Comparison of ENCODE assay signal across 23 cellular contexts in genomic region chr1:36764796-36765195, GRCh38.
DNase-seq lines count a peak whose midpoint lies in the region.
"Had no signal": no experiment of that assay in that cellular context is flagged by ENCODE, and none has a peak within 500 bp of the region (broad histone marks: within the 10 kb centered on the region; RNA-seq: fewer than 3 reads in every experiment).

No MANE protein-coding gene starts in this region.

- DNase-seq in NCI-H2081 (lab: John Stamatoyannopoulos, UW) (peak; percentile 22 to 44), NCI-H2081 treated with DMSO at 0.1 percent for 48 hours (lab: John Stamatoyannopoulos, UW) (no peak), NCI-H1694 treated with DMSO at 0.1 percent for 48 hours (lab: John Stamatoyannopoulos, UW) (peak; percentile 71), NCI-H82 treated with DMSO at 0.1 percent for 48 hours (lab: John Stamatoyannopoulos, UW; ENCODE audit: unreplicated experiment) (peak; percentile 100), mesenteric fat pad (ENCODE audit: low spot score) (peak; percentile 43), HK-2 (ENCODE audit: unreplicated experiment) (no peak), midbrain (lab: John Stamatoyannopoulos, UW) (no peak), putamen (ENCODE audit: low spot score) (no peak)
- DNase-seq: activated CD4-positive, alpha-beta T cell treated with anti-CD3 and anti-CD28 coated beads, Interleukin-2, amount 10 ng/mL, durations not matched to agents 7 days and 5 days; activated gamma-delta T cell; activated T-cell treated with anti-CD3 and anti-CD28 coated beads, Interleukin-2, amount 50 U/mL, for 24 hours; cortex of kidney; esophagus squamous epithelium; foreskin melanocyte; left colon; naive B cell; NCI-H1417 treated with DMSO at 0.1 percent for 48 hours; NCI-H345; SHP77 treated with DMSO at 0.1 percent for 48 hours; stimulated activated naive CD8-positive, alpha-beta T cell treated with anti-CD3 and anti-CD28 coated beads, Interleukin-15, amount 100 ng/mL, for 72 hours; SW 1271; T-helper 9 cell; thyroid gland had no signal

Comparison
In these comparisons a context has a peak if more than half of its experiments do, and no peak if none do; other contexts are left out.
1. DNase-seq: peak in NCI-H2081 (2 of 2), NCI-H1694 treated with DMSO at 0.1 percent for 48 hours (single experiment), NCI-H82 treated with DMSO at 0.1 percent for 48 hours (single experiment) and mesenteric fat pad (single experiment); none in NCI-H2081 treated with DMSO at 0.1 percent for 48 hours (single experiment), HK-2 (single experiment), midbrain (single experiment) and putamen (single experiment).